Comparison of ENCODE assay signal across 15 cellular contexts in genomic region chr5:149712439-149713147, GRCh38. TPM values are rescaled to one million over a fixed set of nuclear protein-coding genes. Genes with fewer than 3 reads are reported as not detected.
DNase-seq lines count a peak whose midpoint lies in the region; ATAC-seq and TF ChIP-seq lines count a peak whose summit lies in the region.
"Had no signal": no experiment of that assay in that cellular context is flagged by ENCODE, and none has a peak within 500 bp of the region (broad histone marks: within the 10 kb centered on the region; RNA-seq: fewer than 3 reads in every experiment).

No MANE protein-coding gene starts in this region.

- H2BK12ac ChIP-seq in neuronal stem cell (ENCODE audit: low read length) = no peak overlapping the region

- TF ChIP-seq POLR2A in esophagus muscularis mucosa (IDR thresholded peaks at IDR 0.05; ENCODE audit: low read depth) = no peak

- H2AK5ac ChIP-seq in neuronal stem cell (ENCODE audit: low read depth, low read length) = no peak overlapping the region

- no peak for TF ChIP-seq CTCF in esophagus muscularis mucosa (IDR thresholded peaks at IDR 0.05)

- no peak overlapping the region for H4K8ac ChIP-seq in neuronal stem cell (ENCODE audit: low read depth, low read length)

- H3K36me3 Mint-ChIP-seq in activated naive CD8-positive, alpha-beta T cell treated with anti-CD3 and anti-CD28 coated beads, Interleukin-2, amount 10 ng/mL, durations not matched to agents 7 days and 5 days = no peaks in the 10 kb centered on the region
- H3K36me3 Mint-ChIP-seq in activated naive CD8-positive, alpha-beta T cell treated with anti-CD3 and anti-CD28 coated beads for 36 hours = no peaks in the 10 kb centered on the region
- peaks cover 3% of the 10 kb centered on the region for H3K36me3 Mint-ChIP-seq in IgD-negative memory B cell
- H3K36me3 Mint-ChIP-seq: CD4-positive, alpha-beta memory T cell had no signal

- H2BK120ac ChIP-seq in neuronal stem cell (ENCODE audit: low read depth, low read length) = no peak overlapping the region

- no peak for DNase-seq in activated naive CD8-positive, alpha-beta T cell treated with anti-CD3 and anti-CD28 coated beads, Interleukin-2, amount 10 ng/mL, durations not matched to agents 7 days and 5 days
- no peak for DNase-seq in activated naive CD8-positive, alpha-beta T cell treated with anti-CD3 and anti-CD28 coated beads for 36 hours
- peak; percentile 53 for DNase-seq in esophagus muscularis mucosa (ENCODE audit: extremely low spot score)
- no peak for DNase-seq in neuronal stem cell (ENCODE audit: low spot score)
- DNase-seq in activated naive CD4-positive, alpha-beta T cell (lab: John Stamatoyannopoulos, UW) = no peak
- no peak for DNase-seq in GM19238 (ENCODE audit: insufficient read length, low spot score)
- DNase-seq in ACHN = no peak
- DNase-seq: BE2C; CD4-positive, alpha-beta memory T cell; DMS153; DMS79 treated with DMSO at 0.1 percent for 48 hours; EL had no signal

- H3K27ac ChIP-seq in esophagus muscularis mucosa (replicated peaks in 1 of 4) = no peak overlapping the region
- H3K27ac ChIP-seq in neuronal stem cell (replicated peaks; ENCODE audit: low read length) = no peak overlapping the region
- H3K27ac ChIP-seq: C4-2B had no signal

- H3K23ac ChIP-seq in neuronal stem cell (ENCODE audit: low read depth, low read length, poor library complexity) = no peak overlapping the region

- H3K18ac ChIP-seq in neuronal stem cell (ENCODE audit: low read length) = no peak overlapping the region

- no peak overlapping the region for H2BK15ac ChIP-seq in neuronal stem cell (ENCODE audit: low read length)

- intact Hi-C loops in esophagus muscularis mucosa (cut with DNase I) = no loop called here

- H2BK5ac ChIP-seq in neuronal stem cell (ENCODE audit: low read length) = no peak overlapping the region

- H2AFZ ChIP-seq in neuronal stem cell (ENCODE audit: low read length) = no peak overlapping the region

- no peak overlapping the region for H3K4me3 Mint-ChIP-seq in activated naive CD8-positive, alpha-beta T cell treated with anti-CD3 and anti-CD28 coated beads, Interleukin-2, amount 10 ng/mL, durations not matched to agents 7 days and 5 days
- H3K4me3 Mint-ChIP-seq in activated naive CD8-positive, alpha-beta T cell treated with anti-CD3 and anti-CD28 coated beads for 36 hours = no peak overlapping the region
- H3K4me3 Mint-ChIP-seq in IgD-negative memory B cell = no peak overlapping the region
- H3K4me3 Mint-ChIP-seq: CD4-positive, alpha-beta memory T cell had no signal

- no peak overlapping the region for H3K9ac ChIP-seq in neuronal stem cell (ENCODE audit: low read depth, low read length, poor library complexity)

- H3K14ac ChIP-seq in neuronal stem cell (ENCODE audit: low read length) = no peak overlapping the region

- H3K4me1 ChIP-seq in esophagus muscularis mucosa (no peaks in the 10 kb centered on the region), neuronal stem cell (ENCODE audit: control insufficient read depth in 2 of 2, insufficient read depth in 1 of 2, low read depth in 1 of 2, low read length in 2 of 2) (peaks cover 0 to 5% of the 10 kb centered on the region in 2 donors)
- H3K4me1 ChIP-seq: BE2C had no signal

- H3K4ac ChIP-seq in neuronal stem cell (ENCODE audit: low read length) = no peak overlapping the region

- H3K27ac Mint-ChIP-seq in activated naive CD8-positive, alpha-beta T cell treated with anti-CD3 and anti-CD28 coated beads, Interleukin-2, amount 10 ng/mL, durations not matched to agents 7 days and 5 days = peak overlapping the region; percentile 32
- H3K27ac Mint-ChIP-seq in activated naive CD8-positive, alpha-beta T cell treated with anti-CD3 and anti-CD28 coated beads for 36 hours = no peak overlapping the region
- H3K27ac Mint-ChIP-seq in IgD-negative memory B cell = peak overlapping the region in 2 of 3 donors; percentile 23 to 46
- H3K27ac Mint-ChIP-seq: CD4-positive, alpha-beta memory T cell had no signal

- H3K79me1 ChIP-seq in neuronal stem cell (ENCODE audit: low read depth, low read length) = no peaks in the 10 kb centered on the region

- no peaks in the 10 kb centered on the region for H3K36me3 ChIP-seq in esophagus muscularis mucosa
- no peaks in the 10 kb centered on the region for H3K36me3 ChIP-seq in neuronal stem cell (replicated peaks in 1 of 2; ENCODE audit: control insufficient read depth in 2 of 2, insufficient read depth in 2 of 2, low read length in 2 of 2)
- H3K36me3 ChIP-seq: BE2C had no signal

- no peak for TF ChIP-seq EP300 in esophagus muscularis mucosa (IDR thresholded peaks at IDR 0.05)

- in situ Hi-C loops in ACHN (cut with HindIII; ENCODE audit: low pct_ligation_motif_present, low pct_unique_long_range_greater_than_20kb, low sequenced_read_pairs) = no loop called here

- H3K9me3 Mint-ChIP-seq in activated naive CD8-positive, alpha-beta T cell treated with anti-CD3 and anti-CD28 coated beads, Interleukin-2, amount 10 ng/mL, durations not matched to agents 7 days and 5 days = no peaks in the 10 kb centered on the region
- no peaks in the 10 kb centered on the region for H3K9me3 Mint-ChIP-seq in activated naive CD8-positive, alpha-beta T cell treated with anti-CD3 and anti-CD28 coated beads for 36 hours
- H3K9me3 Mint-ChIP-seq in IgD-negative memory B cell = no peaks in the 10 kb centered on the region
- H3K9me3 Mint-ChIP-seq: CD4-positive, alpha-beta memory T cell had no signal

- no peak for ATAC-seq in activated naive CD8-positive, alpha-beta T cell treated with anti-CD3 and anti-CD28 coated beads, Interleukin-2, amount 10 ng/mL, durations not matched to agents 7 days and 5 days (ENCODE audit: low read depth)
- ATAC-seq: HCT116 had no signal

- H3K4me1 Mint-ChIP-seq in activated naive CD8-positive, alpha-beta T cell treated with anti-CD3 and anti-CD28 coated beads, Interleukin-2, amount 10 ng/mL, durations not matched to agents 7 days and 5 days = no peaks in the 10 kb centered on the region
- H3K4me1 Mint-ChIP-seq in activated naive CD8-positive, alpha-beta T cell treated with anti-CD3 and anti-CD28 coated beads for 36 hours = no peaks in the 10 kb centered on the region
- no peaks in the 10 kb centered on the region for H3K4me1 Mint-ChIP-seq in IgD-negative memory B cell
- H3K4me1 Mint-ChIP-seq: CD4-positive, alpha-beta memory T cell had no signal

- H3K4me2 ChIP-seq in neuronal stem cell (ENCODE audit: insufficient read depth, low read length, poor library complexity, severe bottlenecking) = peak overlapping the region; percentile 18

- H4K91ac ChIP-seq in neuronal stem cell (ENCODE audit: low read depth, low read length, poor library complexity) = no peak overlapping the region

- H3K4me3 ChIP-seq in esophagus muscularis mucosa = no peak overlapping the region
- H3K4me3 ChIP-seq in neuronal stem cell (ENCODE audit: low read length in 2 of 2) = no peak overlapping the region

- H3K9me3 ChIP-seq in esophagus muscularis mucosa (no peaks in the 10 kb centered on the region), neuronal stem cell (replicated peaks in 1 of 2; ENCODE audit: control insufficient read depth in 2 of 2, insufficient read depth in 1 of 2, low read depth in 1 of 2, low read length in 2 of 2) (no peaks in the 10 kb centered on the region)
- H3K9me3 ChIP-seq: BE2C had no signal

- POLR2A ChIA-PET in activated naive CD8-positive, alpha-beta T cell treated with anti-CD3 and anti-CD28 coated beads, Interleukin-2, amount 10 ng/mL, durations not matched to agents 7 days and 5 days (lab: Charles Lee) = no interaction called here

- H3K27me3 ChIP-seq in esophagus muscularis mucosa = no peaks in the 10 kb centered on the region
- peaks cover 0 to 16% (median 0%) of the 10 kb centered on the region in 3 experiments for H3K27me3 ChIP-seq in neuronal stem cell (ENCODE audit: control insufficient read depth in 3 of 3, insufficient read depth in 3 of 3, low read depth in 1 of 3, low read length in 3 of 3)
- H3K27me3 ChIP-seq: BE2C had no signal

- peaks cover 24% of the 10 kb centered on the region for H3K27me3 Mint-ChIP-seq in activated naive CD8-positive, alpha-beta T cell treated with anti-CD3 and anti-CD28 coated beads, Interleukin-2, amount 10 ng/mL, durations not matched to agents 7 days and 5 days
- peaks cover 18% of the 10 kb centered on the region for H3K27me3 Mint-ChIP-seq in activated naive CD8-positive, alpha-beta T cell treated with anti-CD3 and anti-CD28 coated beads for 36 hours
- peaks cover 16% of the 10 kb centered on the region for H3K27me3 Mint-ChIP-seq in IgD-negative memory B cell

- 89% methylated on average over 7 of the region's 7 CpGs for WGBS in esophagus muscularis mucosa
- WGBS in neuronal stem cell (ENCODE audit: extremely low coverage in 2 of 2, insufficient read length in 2 of 2, insufficient replicate concordance in 1 of 2), 2 donors = no CpG with 5 or more reads among the region's 7 CpGs

RNA-seq across cellular contexts. Expression of gene PPARGC1B, which starts 17.5 kb away (rescaled TPM):
- total RNA-seq in activated naive CD8-positive, alpha-beta T cell treated with anti-CD3 and anti-CD28 coated beads, Interleukin-2, amount 10 ng/mL, durations not matched to agents 7 days and 5 days = 1 to 10 TPM; 6.4 to 8.1 TPM
- total RNA-seq in activated naive CD8-positive, alpha-beta T cell treated with anti-CD3 and anti-CD28 coated beads for 36 hours = 10 to 100 TPM; 10.6 to 10.9 TPM
- polyA plus RNA-seq in IgD-negative memory B cell = 10.9 TPM
- total RNA-seq in esophagus muscularis mucosa = 10 to 100 TPM in 2 of 4 donors, 1 to 10 TPM in 2; 5.1 to 14.0 (median 9.7) TPM
- polyA plus RNA-seq in neuronal stem cell (2013, experiment 1 of 2) = 0.66 TPM
- polyA plus RNA-seq in neuronal stem cell (2013, experiment 2 of 2) = 0.65 TPM
